Comparison of ENCODE assay signal across 16 cellular contexts in genomic region chr1:204448991-204449390, GRCh38. TPM values are rescaled to one million over a fixed set of nuclear protein-coding genes. Genes with fewer than 3 reads are reported as not detected.
DNase-seq lines count a peak whose midpoint lies in the region; ATAC-seq, FAIRE-seq and TF ChIP-seq lines count a peak whose summit lies in the region.
"Had no signal": no experiment of that assay in that cellular context is flagged by ENCODE, and none has a peak within 500 bp of the region (broad histone marks: within the 10 kb centered on the region; RNA-seq: fewer than 3 reads in every experiment).

No MANE protein-coding gene starts in this region.

- peaks cover 59% of the 10 kb centered on the region for H3K4me1 Mint-ChIP-seq in activated CD4-positive, alpha-beta T cell treated with anti-CD3 and anti-CD28 coated beads for 36 hours
- peaks cover 49% of the 10 kb centered on the region for H3K4me1 Mint-ChIP-seq in endothelial cell (ENCODE audit: unreplicated experiment)

- H3K27me3 Mint-ChIP-seq in activated CD4-positive, alpha-beta T cell treated with anti-CD3 and anti-CD28 coated beads for 36 hours = no peaks in the 10 kb centered on the region
- peaks cover 23% of the 10 kb centered on the region for H3K27me3 Mint-ChIP-seq in endothelial cell (ENCODE audit: unreplicated experiment)
- H3K27me3 Mint-ChIP-seq: dendritic cell treated with granulocyte-macrophage colony-stimulating factor and Interleukin-4, amounts not matched to agents 40 ng/mL and 50 ng/mL, for 4 days had no signal

- H3K27ac Mint-ChIP-seq in activated CD4-positive, alpha-beta T cell treated with anti-CD3 and anti-CD28 coated beads for 36 hours = peak overlapping the region; percentile 28
- peak overlapping the region; percentile 52 for H3K27ac Mint-ChIP-seq in endothelial cell (ENCODE audit: unreplicated experiment)
- H3K27ac Mint-ChIP-seq: dendritic cell treated with granulocyte-macrophage colony-stimulating factor and Interleukin-4, amounts not matched to agents 40 ng/mL and 50 ng/mL, for 4 days had no signal

- POLR2A ChIA-PET in activated CD4-positive, alpha-beta T cell treated with anti-CD3 and anti-CD28 coated beads for 36 hours (lab: Charles Lee) = interaction anchor here (0.7 to 1.1 kb wide), 2 partner anchors 43 to 269 kb away, joined by 3 to 6 read pairs; no protein-coding TSS in a partner anchor
- POLR2A ChIA-PET in PC-9 (lab: Charles Lee; ENCODE audit: unreplicated experiment) = interaction anchor here (0.6 to 1.1 kb wide), 8 partner anchors 10 to 577 kb away, joined by 3 to 20 read pairs (median 10); partner anchors contain the start of gene MDM4

- 65 to 75% (median 71%) methylated on average over 3 of the region's 3 CpGs for WGBS in small intestine, 3 donors

- H3K36me3 ChIP-seq in PC-9 (ENCODE audit: low read depth) = peaks cover 60% of the 10 kb centered on the region
- H3K36me3 ChIP-seq in small intestine (ENCODE audit: control insufficient read depth in 2 of 2, insufficient read depth in 2 of 2, low read length in 2 of 2) = peaks cover 2 to 10% of the 10 kb centered on the region in 2 donors

- no peaks in the 10 kb centered on the region for H3K9me2 ChIP-seq in PC-9 (ENCODE audit: insufficient read depth)

- peaks cover 75% of the 10 kb centered on the region for H3F3A ChIP-seq in PC-9 (ENCODE audit: insufficient read depth, low read depth)

- H3K4me1 ChIP-seq in PC-9 (replicated peaks; ENCODE audit: insufficient read depth) = peaks cover 68% of the 10 kb centered on the region
- H3K4me1 ChIP-seq in small intestine (ENCODE audit: control insufficient read depth in 2 of 2, insufficient read depth in 1 of 2, low read depth in 1 of 2, low read length in 1 of 2) = peaks cover 10 to 16% of the 10 kb centered on the region in 2 donors
- H3K4me1 ChIP-seq: pancreas had no signal

- H3K9me3 ChIP-seq in PC-9 (ENCODE audit: insufficient read depth, low read depth) = peaks cover 13% of the 10 kb centered on the region
- no peaks in the 10 kb centered on the region for H3K9me3 ChIP-seq in small intestine (ENCODE audit: control insufficient read depth, low read depth)
- H3K9me3 ChIP-seq: mucosa of descending colon, pancreas had no signal

- no peak for ATAC-seq in activated CD4-positive, alpha-beta T cell treated with anti-CD3 and anti-CD28 coated beads for 36 hours
- no peak for ATAC-seq in GM19328 (IDR thresholded peaks at IDR 0.05; ENCODE audit: unreplicated experiment)
- ATAC-seq: pancreas had no signal

- no peak overlapping the region for H3K4me3 Mint-ChIP-seq in activated CD4-positive, alpha-beta T cell treated with anti-CD3 and anti-CD28 coated beads for 36 hours
- peak overlapping the region; percentile 42 for H3K4me3 Mint-ChIP-seq in endothelial cell (ENCODE audit: unreplicated experiment)
- H3K4me3 Mint-ChIP-seq: dendritic cell treated with granulocyte-macrophage colony-stimulating factor and Interleukin-4, amounts not matched to agents 40 ng/mL and 50 ng/mL, for 4 days had no signal

- TF ChIP-seq CTCF in PC-9 (conservative IDR thresholded peaks at IDR 0.05) (no peak), endothelial cell (IDR thresholded peaks at IDR 0.05; ENCODE audit: unreplicated experiment) (no peak)

- H3K9me3 Mint-ChIP-seq in activated CD4-positive, alpha-beta T cell treated with anti-CD3 and anti-CD28 coated beads for 36 hours (ENCODE audit: low read depth) = no peaks in the 10 kb centered on the region
- H3K9me3 Mint-ChIP-seq in endothelial cell (ENCODE audit: unreplicated experiment) = no peaks in the 10 kb centered on the region
- H3K9me3 Mint-ChIP-seq: dendritic cell treated with granulocyte-macrophage colony-stimulating factor and Interleukin-4, amounts not matched to agents 40 ng/mL and 50 ng/mL, for 4 days had no signal

- intact Hi-C loops in activated CD4-positive, alpha-beta T cell treated with anti-CD3 and anti-CD28 coated beads for 36 hours (cut with DNase I, micrococcal nuclease) = no loop called here
- intact Hi-C loops in PC-9 (cut with micrococcal nuclease; ENCODE audit: unreplicated experiment) = loop anchor here (1.0 to 2.0 kb wide), 3 partner anchors 11 to 54 kb away; partner anchors contain the start of gene PIK3C2B

- H3K4me2 ChIP-seq in PC-9 = peak overlapping the region; percentile 78

- CTCF ChIA-PET in activated CD4-positive, alpha-beta T cell treated with anti-CD3 and anti-CD28 coated beads for 36 hours (lab: Charles Lee) = interaction anchor here (0.9 to 31.0 kb wide), 5 partner anchors 9 to 51 kb away, joined by 3 to 910 read pairs (median 6); partner anchors contain the start of gene PIK3C2B
- CTCF ChIA-PET in PC-9 (lab: Charles Lee) = interaction anchor here (0.7 to 3.8 kb wide), 8 partner anchors 9 to 71 kb away, joined by 3 to 27 read pairs (median 6); partner anchors contain the start of gene PIK3C2B

- no peak for DNase-seq in activated CD4-positive, alpha-beta T cell treated with anti-CD3 and anti-CD28 coated beads for 36 hours
- DNase-seq in activated CD4-positive, alpha-beta T cell treated with anti-CD3 and anti-CD28 coated beads for 4 hours = no peak
- DNase-seq in PC-9 (peak; percentile 62 to 84), endothelial cell (ENCODE audit: low spot score) (no peak), small intestine (no peak), NCI-H1105 treated with DMSO at 0.1 percent for 48 hours (lab: John Stamatoyannopoulos, UW) (no peak)
- DNase-seq in activated CD4-positive, CD25-positive, alpha-beta regulatory T cell (lab: John Stamatoyannopoulos, UW) = no peak
- DNase-seq: kidney, NCI-H1092 treated with DMSO at 0.1 percent for 48 hours, pancreas had no signal

- peaks cover 31% of the 10 kb centered on the region for H3K36me3 Mint-ChIP-seq in activated CD4-positive, alpha-beta T cell treated with anti-CD3 and anti-CD28 coated beads for 36 hours (ENCODE audit: low read depth)
- H3K36me3 Mint-ChIP-seq in endothelial cell (ENCODE audit: low read depth, unreplicated experiment) = peaks cover 72% of the 10 kb centered on the region

- FAIRE-seq in small intestine (lab: Jason Lieb, UNC) = no peak
- FAIRE-seq: kidney, pancreas, urothelium cell line had no signal

- peaks cover 37% of the 10 kb centered on the region for H3K79me2 ChIP-seq in PC-9 (ENCODE audit: low read depth)

- BruUV-seq in PC-9 (replicated peaks; lab: Mats Ljungman, UMichigan) = TSS peak; percentile 39

- H3K27ac ChIP-seq in PC-9 = peak overlapping the region; percentile 98
- H3K27ac ChIP-seq in small intestine (ENCODE audit: low read depth in 1 of 2, low read length in 1 of 2) = peak overlapping the region; percentile 95 to 96
- H3K27ac ChIP-seq: pancreas, VCaP had no signal

- H2AFZ ChIP-seq in PC-9 = no peak overlapping the region

- H3K4me3 ChIP-seq in PC-9 (peak overlapping the region; percentile 47; the same call in 1 of the 2 replicates), small intestine (ENCODE audit: low read depth in 1 of 2, low read length in 2 of 2) (no peak overlapping the region)
- H3K4me3 ChIP-seq: mucosa of descending colon, pancreas, skin epidermis had no signal

- H3K27me3 ChIP-seq in PC-9 (ENCODE audit: insufficient read depth, low read depth) (no peaks in the 10 kb centered on the region), small intestine (ENCODE audit: control insufficient read depth in 2 of 2, insufficient read depth in 2 of 2, low read length in 2 of 2) (no peaks in the 10 kb centered on the region)
- H3K27me3 ChIP-seq: pancreas had no signal

- H4K20me1 ChIP-seq in PC-9 (ENCODE audit: insufficient read depth) = no peaks in the 10 kb centered on the region

RNA-seq across cellular contexts. Expression of gene PPP1R15B, which starts 37.4 kb away (rescaled TPM):
- 10 to 100 TPM; 55.9 to 57.6 TPM for total RNA-seq in activated CD4-positive, alpha-beta T cell treated with anti-CD3 and anti-CD28 coated beads for 36 hours
- total RNA-seq in PC-9 (2021) (37.3 and 40.9 TPM in 2 replicates), endothelial cell (ENCODE audit: unreplicated experiment) (43.2 TPM)
- polyA plus RNA-seq in small intestine = 10 to 100 TPM in 1 of 3 donors, 1 to 10 TPM in 2; 9.4 to 25.6 (median 9.7) TPM

RNA-seq across cellular contexts. Expression of gene PIK3C2B, which starts 45.6 kb away (rescaled TPM):
- 10 to 100 TPM; 38.2 to 44.0 TPM for total RNA-seq in activated CD4-positive, alpha-beta T cell treated with anti-CD3 and anti-CD28 coated beads for 36 hours
- 51.6 and 52.4 TPM in 2 replicates for total RNA-seq in PC-9 (2021)
- total RNA-seq in endothelial cell (ENCODE audit: unreplicated experiment) = 256 TPM
- 10 to 100 TPM in 2 of 3 donors, 1 to 10 TPM in 1; 8.1 to 23.7 (median 11.2) TPM for polyA plus RNA-seq in small intestine

Comparison
In these comparisons a context has a peak if more than half of its experiments do, and no peak if none do; other contexts are left out.
1. DNase-seq: peak in PC-9 (2 of 2); none in activated CD4-positive, alpha-beta T cell treated with anti-CD3 and anti-CD28 coated beads for 36 hours (single experiment), activated CD4-positive, alpha-beta T cell treated with anti-CD3 and anti-CD28 coated beads for 4 hours (0 of 2), endothelial cell (single experiment), small intestine (single experiment), activated CD4-positive, CD25-positive, alpha-beta regulatory T cell (0 of 4) and NCI-H1105 treated with DMSO at 0.1 percent for 48 hours (single experiment).